In the genomic region with DNA sequence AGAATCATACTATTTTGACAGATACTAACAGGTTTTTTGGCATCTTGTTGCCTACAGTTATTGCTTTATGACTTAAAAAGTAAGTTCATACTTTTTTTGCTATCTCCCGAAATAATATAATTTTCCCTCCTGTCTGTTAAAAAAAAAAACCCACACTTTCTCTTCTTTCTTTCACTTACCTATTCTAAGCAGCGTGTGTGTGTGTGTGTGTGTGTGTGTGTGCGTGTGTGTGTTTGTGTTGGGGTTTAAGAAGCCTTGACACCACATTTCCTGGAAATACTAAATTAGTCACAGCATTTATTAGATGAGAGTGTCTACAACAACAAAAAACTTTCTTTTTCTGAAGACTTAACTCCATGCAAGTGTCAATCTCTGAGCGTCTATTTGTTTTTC, we compare ENCODE assay signal across 10 cellular contexts. TPM values are rescaled to one million over a fixed set of nuclear protein-coding genes. Genes with fewer than 3 reads are reported as not detected.
A peak's percentile ranks its signal among the peaks of the same experiment; 100 is the strongest.
DNase-seq lines count a peak whose midpoint lies in the region; ATAC-seq, FAIRE-seq and TF ChIP-seq lines count a peak whose summit lies in the region.
"Had no signal": no experiment of that assay in that cellular context is flagged by ENCODE, and none has a peak within 500 bp of the region (broad histone marks: within the 10 kb centered on the region; RNA-seq: fewer than 3 reads in every experiment).

No MANE protein-coding gene starts in this region.

- no peak overlapping the region for H3K4me3 Mint-ChIP-seq in Caco-2 (ENCODE audit: unreplicated experiment)

- H3K27ac Mint-ChIP-seq in Caco-2 (ENCODE audit: unreplicated experiment): no peak overlapping the region

- no peaks in the 10 kb centered on the region for H3K9me3 Mint-ChIP-seq in Caco-2 (ENCODE audit: unreplicated experiment)

- no TSS peak for BruUV-seq in Caco-2 (replicated peaks; lab: Mats Ljungman, UMichigan)

- intact Hi-C loops in ascending aorta (cut with DNase I) (no loop called here), Caco-2 (cut with micrococcal nuclease; ENCODE audit: unreplicated experiment) (no loop called here)

- no peaks in the 10 kb centered on the region for H3K9me3 ChIP-seq in ascending aorta
- no peaks in the 10 kb centered on the region for H3K9me3 ChIP-seq in Caco-2
- H3K9me3 ChIP-seq: colonic mucosa had no signal

- CTCF ChIA-PET in Caco-2 (lab: Charles Lee): no interaction called here

- peaks cover 4 to 45% of the 10 kb centered on the region in 2 donors for H3K4me1 ChIP-seq in ascending aorta
- no peaks in the 10 kb centered on the region for H3K4me1 ChIP-seq in Caco-2
- H3K4me1 ChIP-seq: colonic mucosa had no signal

- H3K4me1 Mint-ChIP-seq in Caco-2 (ENCODE audit: low read depth, unreplicated experiment): no peaks in the 10 kb centered on the region

- no peaks in the 10 kb centered on the region for H3K27me3 Mint-ChIP-seq in Caco-2 (ENCODE audit: insufficient read depth, unreplicated experiment)

- H3K36me3 ChIP-seq in ascending aorta (no peaks in the 10 kb centered on the region), Caco-2 (ENCODE audit: control insufficient read depth, insufficient read depth, low read length) (no peaks in the 10 kb centered on the region)
- H3K36me3 ChIP-seq: colonic mucosa had no signal

- DNase-seq in GM19239 (ENCODE audit: insufficient read length, low spot score) (no peak), T-helper 2 cell (peak in 3 of 5 experiments; percentile 31 to 95 (median 40)), ascending aorta (ENCODE audit: low spot score in 2 of 2) (no peak), Caco-2 (no peak), NCI-H82 (lab: John Stamatoyannopoulos, UW) (no peak)
- peak in 2 of 3 experiments; percentile 41 to 48 for DNase-seq in stimulated activated CD4-positive, alpha-beta T cell treated with anti-CD3 and anti-CD28 coated beads, TNF-alpha, amount 100 ng/mL, for 24 hours (ENCODE audit: low read depth in 3 of 3)
- DNase-seq: colonic mucosa, GF-D8 had no signal

- TF ChIP-seq CTCF in ascending aorta (IDR thresholded peaks at IDR 0.05): no peak
- no peak for TF ChIP-seq CTCF in Caco-2 (IDR thresholded peaks at IDR 0.05; ENCODE audit: insufficient read depth in 1 of 2, low read depth in 1 of 2, low read length in 1 of 2, severe bottlenecking in 1 of 2, unreplicated experiment in 1 of 2)

- no peak for ATAC-seq in HG02759 (IDR thresholded peaks at IDR 0.05; ENCODE audit: unreplicated experiment)
- ATAC-seq in HG03097 (IDR thresholded peaks at IDR 0.05; ENCODE audit: low FRiP score, unreplicated experiment): no peak

- peak overlapping the region; percentile 48 to 76 for H3K27ac ChIP-seq in ascending aorta
- H3K27ac ChIP-seq: colonic mucosa had no signal

- FAIRE-seq in GM19239 (lab: Jason Lieb, UNC): peak; percentile 76

- H3K36me3 Mint-ChIP-seq in Caco-2 (ENCODE audit: insufficient read depth, unreplicated experiment): no peaks in the 10 kb centered on the region

- H3K27me3 ChIP-seq in ascending aorta (no peaks in the 10 kb centered on the region), Caco-2 (replicated peaks; ENCODE audit: control insufficient read depth, insufficient read depth, low read length) (no peaks in the 10 kb centered on the region)
- H3K27me3 ChIP-seq: colonic mucosa had no signal

- POLR2A ChIA-PET in Caco-2 (lab: Charles Lee): no interaction called here

- H3K4me3 ChIP-seq in ascending aorta (no peak overlapping the region), Caco-2 (ENCODE audit: low read depth, low read length) (no peak overlapping the region)
- H3K4me3 ChIP-seq: colonic mucosa had no signal

RNA-seq across cellular contexts. Expression of gene TNFAIP8, which starts 12.4 kb away (rescaled TPM):
- 3.5 TPM for total RNA-seq in ascending aorta
- 7.4 and 8.8 TPM in 2 replicates for total RNA-seq in Caco-2 (2022)

Comparison
In these comparisons a context has a peak if more than half of its experiments do, and no peak if none do; other contexts are left out.
1. DNase-seq: peak in T-helper 2 cell (3 of 5) and stimulated activated CD4-positive, alpha-beta T cell treated with anti-CD3 and anti-CD28 coated beads, TNF-alpha, amount 100 ng/mL, for 24 hours (2 of 3); none in GM19239 (single experiment), ascending aorta (0 of 2), Caco-2 (0 of 2) and NCI-H82 (single experiment).